ENCODE assay signal across 1 cellular context in the genomic region with DNA sequence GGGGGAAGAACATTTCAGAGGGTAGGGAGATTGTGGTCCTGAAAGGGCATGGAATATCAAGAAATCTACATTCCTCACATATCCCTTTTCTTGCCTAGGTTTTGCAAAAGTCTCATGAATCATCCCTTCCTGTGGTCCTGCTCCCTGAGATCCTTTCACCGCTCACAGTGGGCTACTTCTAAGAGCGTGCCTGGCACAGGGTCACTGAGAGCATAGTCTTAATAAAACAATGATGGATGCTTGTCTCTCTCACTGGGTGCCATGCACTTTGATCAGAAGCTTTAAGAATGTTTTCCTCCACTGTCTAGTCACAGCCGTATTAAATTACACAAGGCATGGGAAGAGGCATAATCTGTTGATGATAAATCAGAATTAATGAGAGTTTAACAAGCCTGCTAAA.
TF ChIP-seq lines count a peak whose summit lies in the region.

No MANE protein-coding gene starts in this region.

TF ChIP-seq in GM23338, 12 proteins besides CTCF, POLR2A, EP300 and RAD21 (continued from another document):
- TF ChIP-seq, protein P1, sequence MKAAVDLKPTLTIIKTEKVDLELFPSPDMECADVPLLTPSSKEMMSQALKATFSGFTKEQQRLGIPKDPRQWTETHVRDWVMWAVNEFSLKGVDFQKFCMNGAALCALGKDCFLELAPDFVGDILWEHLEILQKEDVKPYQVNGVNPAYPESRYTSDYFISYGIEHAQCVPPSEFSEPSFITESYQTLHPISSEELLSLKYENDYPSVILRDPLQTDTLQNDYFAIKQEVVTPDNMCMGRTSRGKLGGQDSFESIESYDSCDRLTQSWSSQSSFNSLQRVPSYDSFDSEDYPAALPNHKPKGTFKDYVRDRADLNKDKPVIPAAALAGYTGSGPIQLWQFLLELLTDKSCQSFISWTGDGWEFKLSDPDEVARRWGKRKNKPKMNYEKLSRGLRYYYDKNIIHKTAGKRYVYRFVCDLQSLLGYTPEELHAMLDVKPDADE (IDR thresholded peaks at IDR 0.05), result no peak
- TF ChIP-seq POLR2AphosphoS5 (IDR thresholded peaks at IDR 0.05; ENCODE audit: low read depth), result no peak
TF ChIP-seq in GM23338: peak in this region for 0.
